In genomic region chr3:89246326-89246725, GRCh38 we compare ENCODE assay signal across 17 cellular contexts.
DNase-seq lines count a peak whose midpoint lies in the region; ATAC-seq and TF ChIP-seq lines count a peak whose summit lies in the region.
"Had no signal": no experiment of that assay in that cellular context is flagged by ENCODE, and none has a peak within 500 bp of the region (broad histone marks: within the 10 kb centered on the region; RNA-seq: fewer than 3 reads in every experiment).

No MANE protein-coding gene starts in this region.

- H3K4me1 ChIP-seq in HUES64 (ENCODE audit: insufficient read depth, low read length) = peaks cover 22% of the 10 kb centered on the region
- H3K4me1 ChIP-seq: gastrocnemius medialis, lower lobe of right lung, parathyroid adenoma, vagina had no signal

- no CpG with 5 or more reads among the region's 1 CpG for WGBS in HUES64

- H3K9ac ChIP-seq in HUES64 (ENCODE audit: low read depth, low read length) = no peak overlapping the region
- H3K9ac ChIP-seq: parathyroid adenoma had no signal

- H3K4me1 Mint-ChIP-seq in WTC11 (peaks cover 40% of the 10 kb centered on the region), immature natural killer cell (no peaks in the 10 kb centered on the region)

- H3K27me3 Mint-ChIP-seq in WTC11 (ENCODE audit: low read depth) = no peaks in the 10 kb centered on the region
- no peaks in the 10 kb centered on the region for H3K27me3 Mint-ChIP-seq in immature natural killer cell (ENCODE audit: low read depth in 3 of 3)
- H3K27me3 Mint-ChIP-seq: activated CD4-positive, alpha-beta memory T cell treated with anti-CD3 and anti-CD28 coated beads for 36 hours had no signal

- H3K4me3 Mint-ChIP-seq in WTC11 = no peak overlapping the region
- no peak overlapping the region for H3K4me3 Mint-ChIP-seq in immature natural killer cell
- H3K4me3 Mint-ChIP-seq: activated CD4-positive, alpha-beta memory T cell treated with anti-CD3 and anti-CD28 coated beads for 36 hours; T-helper 1 cell treated with Interleukin-12 subunit alpha and Interleukin-12 subunit beta and Interleukin-4 antibody, amounts not matched to agents 30 μg/mL and 1 μg/mL, for 36 hours had no signal

- no peaks in the 10 kb centered on the region for H3K27me3 ChIP-seq in HUES64 (ENCODE audit: insufficient read depth, low read length)
- H3K27me3 ChIP-seq: gastrocnemius medialis, vagina had no signal

- H3K4me3 ChIP-seq in HUES64 (ENCODE audit: low read length) = no peak overlapping the region
- H3K4me3 ChIP-seq: gastrocnemius medialis, lower lobe of right lung, vagina had no signal

- ATAC-seq in WTC11 = peak; percentile 98
- ATAC-seq: gastrocnemius medialis, lower lobe of right lung had no signal

- DNase-seq in WTC11 (ENCODE audit: low spot score) = peak; percentile 66
- peak; percentile 47 for DNase-seq in iPS-NIHi11 (ENCODE audit: low spot score)
- no peak for DNase-seq in activated naive CD4-positive, alpha-beta T cell (lab: John Stamatoyannopoulos, UW)
- DNase-seq in immature natural killer cell = no peak
- DNase-seq in head of caudate nucleus = no peak
- no peak for DNase-seq in NCI-H2171 treated with DMSO at 0.1 percent for 48 hours (lab: John Stamatoyannopoulos, UW)
- DNase-seq: activated CD4-positive, alpha-beta memory T cell treated with anti-CD3 and anti-CD28 coated beads for 36 hours; activated naive CD4-positive, alpha-beta T cell treated with anti-CD3 and anti-CD28 coated beads, Interleukin-2, amount 50 U/mL, for 16 hours; activated T-cell treated with anti-CD3 and anti-CD28 coated beads, Interleukin-2, amount 50 U/mL, for 1 hour; gastrocnemius medialis; lower lobe of right lung had no signal

- CTCF ChIA-PET in WTC11 (lab: Charles Lee) = interaction anchor here (1.0 to 1.6 kb wide), 2 partner anchors 21 to 32 kb away, joined by 3 to 5 read pairs; no protein-coding TSS in a partner anchor

- POLR2A ChIA-PET in WTC11 (lab: Charles Lee) = interaction anchor here (0.6 kb wide), 1 partner anchor 35 kb away, joined by 10 read pairs; no protein-coding TSS in a partner anchor

- intact Hi-C loops in head of caudate nucleus (cut with DNase I) = no loop called here

- no peak overlapping the region for H3K27ac Mint-ChIP-seq in WTC11
- H3K27ac Mint-ChIP-seq in immature natural killer cell = no peak overlapping the region
- H3K27ac Mint-ChIP-seq: activated CD4-positive, alpha-beta memory T cell treated with anti-CD3 and anti-CD28 coated beads for 36 hours; T-helper 1 cell treated with Interleukin-12 subunit alpha and Interleukin-12 subunit beta and Interleukin-4 antibody, amounts not matched to agents 30 μg/mL and 1 μg/mL, for 36 hours had no signal

- H3K9me3 ChIP-seq in HUES64 (ENCODE audit: insufficient read depth, low read depth, low read length) = no peaks in the 10 kb centered on the region
- H3K9me3 ChIP-seq: gastrocnemius medialis, lower lobe of right lung, vagina had no signal

- peaks cover 4% of the 10 kb centered on the region; the same call in 1 of the 2 replicates for H3K36me3 Mint-ChIP-seq in WTC11
- no peaks in the 10 kb centered on the region for H3K36me3 Mint-ChIP-seq in immature natural killer cell
- H3K36me3 Mint-ChIP-seq: activated CD4-positive, alpha-beta memory T cell treated with anti-CD3 and anti-CD28 coated beads for 36 hours had no signal

- H3K36me3 ChIP-seq in HUES64 (ENCODE audit: insufficient read depth, low read length) = no peaks in the 10 kb centered on the region
- H3K36me3 ChIP-seq: gastrocnemius medialis, lower lobe of right lung, vagina had no signal

- H3K27ac ChIP-seq in C4-2B (no peak overlapping the region), HUES64 (ENCODE audit: low read depth, low read length) (peak overlapping the region; percentile 83; the same call in 1 of the 2 replicates)
- H3K27ac ChIP-seq: epithelial cell of prostate, gastrocnemius medialis, lower lobe of right lung, parathyroid adenoma, vagina had no signal

- TF ChIP-seq CTCF in C4-2B (conservative IDR thresholded peaks at IDR 0.05) (peak; percentile 25), WTC11 (IDR thresholded peaks at IDR 0.05) (no peak)

- H3K9me3 Mint-ChIP-seq in WTC11 (peaks cover 10% of the 10 kb centered on the region; the same call in 1 of the 2 replicates), immature natural killer cell (peaks cover 3 to 52% (median 17%) of the 10 kb centered on the region in 6 donors)
- H3K9me3 Mint-ChIP-seq: T-helper 1 cell treated with Interleukin-12 subunit alpha and Interleukin-12 subunit beta and Interleukin-4 antibody, amounts not matched to agents 30 μg/mL and 1 μg/mL, for 36 hours had no signal

TF ChIP-seq in WTC11, 78 proteins besides CTCF, POLR2A, EP300 and RAD21:
- no peak for TF ChIP-seq E2F4 (CRISPR knock-in tag; IDR thresholded peaks at IDR 0.05; ENCODE audit: borderline replicate concordance, low read depth)
- no peak for TF ChIP-seq HMGA2 (CRISPR knock-in tag; IDR thresholded peaks at IDR 0.05)
- TF ChIP-seq ZNF396 (CRISPR knock-in tag; IDR thresholded peaks at IDR 0.05; ENCODE audit: borderline replicate concordance) = no peak
- TF ChIP-seq USF1 (CRISPR knock-in tag; IDR thresholded peaks at IDR 0.05) = no peak
- no peak for TF ChIP-seq ZNF425 (CRISPR knock-in tag; conservative IDR thresholded peaks at IDR 0.05)
- TF ChIP-seq GRHL2 (CRISPR knock-in tag; IDR thresholded peaks at IDR 0.05; ENCODE audit: insufficient replicate concordance, severe bottlenecking) = no peak
- no peak for TF ChIP-seq NR2C2 (CRISPR knock-in tag; IDR thresholded peaks at IDR 0.05)
- no peak for TF ChIP-seq CREB1 (CRISPR knock-in tag; IDR thresholded peaks at IDR 0.05)
- no peak for TF ChIP-seq NFE2L1 (CRISPR knock-in tag; IDR thresholded peaks at IDR 0.05)
- no peak for TF ChIP-seq SMAD4 (CRISPR knock-in tag; IDR thresholded peaks at IDR 0.05)
- TF ChIP-seq ZNF671 (CRISPR knock-in tag; IDR thresholded peaks at IDR 0.05) = no peak
- TF ChIP-seq CDX4 (CRISPR knock-in tag; IDR thresholded peaks at IDR 0.05; ENCODE audit: borderline replicate concordance) = no peak
- no peak for TF ChIP-seq ATF2 (CRISPR knock-in tag; IDR thresholded peaks at IDR 0.05; ENCODE audit: borderline replicate concordance, low read depth)
- TF ChIP-seq CBFB (CRISPR knock-in tag; IDR thresholded peaks at IDR 0.05; ENCODE audit: low read depth) = no peak

Comparison
In these comparisons a context has a peak if more than half of its experiments do, and no peak if none do; other contexts are left out.
1. DNase-seq: peak in WTC11 (single experiment) and iPS-NIHi11 (single experiment); none in activated naive CD4-positive, alpha-beta T cell (0 of 4), immature natural killer cell (0 of 3), head of caudate nucleus (0 of 42) and NCI-H2171 treated with DMSO at 0.1 percent for 48 hours (single experiment).